ENCODE assay signal across 19 cellular contexts in the genomic region with DNA sequence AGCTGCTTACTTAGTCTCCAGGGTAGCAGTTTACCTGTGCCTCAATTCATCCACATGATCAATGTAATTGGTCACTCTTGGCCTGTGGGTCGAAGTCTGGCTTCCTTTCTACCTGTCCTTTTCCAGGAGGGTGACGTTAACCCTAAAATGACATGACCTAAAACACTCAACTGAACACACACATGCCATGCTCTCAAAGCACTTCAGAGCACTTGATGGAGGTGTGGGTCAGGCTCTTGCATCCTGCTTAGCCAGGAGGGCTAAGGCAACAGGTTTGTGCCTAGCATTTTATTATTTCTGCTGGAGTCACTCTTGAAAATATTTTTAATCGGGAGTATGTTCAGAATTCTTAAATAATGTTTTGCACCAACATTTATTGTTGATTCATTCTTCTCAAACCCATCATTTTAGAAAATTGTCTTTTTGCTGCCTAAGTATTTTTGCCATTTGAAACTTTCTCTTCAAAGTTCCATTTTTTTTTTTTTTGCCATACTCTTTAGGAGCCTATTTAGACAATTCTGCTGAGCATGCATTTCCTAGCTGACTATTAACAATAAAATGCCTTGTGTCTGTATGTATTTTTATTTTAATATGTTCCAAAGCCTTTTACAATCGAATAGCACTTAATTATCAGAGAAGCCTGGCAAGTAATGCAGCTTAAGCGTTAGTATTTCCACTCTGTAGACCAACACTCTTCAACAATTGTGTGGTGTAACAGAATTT. TPM values are rescaled to one million over a fixed set of nuclear protein-coding genes. Genes with fewer than 3 reads are reported as not detected.
DNase-seq lines count a peak whose midpoint lies in the region; ATAC-seq, FAIRE-seq and TF ChIP-seq lines count a peak whose summit lies in the region.
"Had no signal": no experiment of that assay in that cellular context is flagged by ENCODE, and none has a peak within 500 bp of the region (broad histone marks: within the 10 kb centered on the region; RNA-seq: fewer than 3 reads in every experiment).

No MANE protein-coding gene starts in this region.

- H3K4me1 ChIP-seq in upper lobe of right lung: no peaks in the 10 kb centered on the region
- H3K4me1 ChIP-seq: Caco-2, HAP-1 had no signal

- H3K4me1 Mint-ChIP-seq in neural crest cell: peaks cover 5% of the 10 kb centered on the region
- H3K4me1 Mint-ChIP-seq in activated T-helper 17 cell treated with anti-CD3 and anti-CD28 coated beads, Interleukin-2, amount 50 U/mL, for 72 hours: no peaks in the 10 kb centered on the region
- H3K4me1 Mint-ChIP-seq: CD8-positive, alpha-beta memory T cell had no signal

- peak; percentile 88 for FAIRE-seq in bronchial epithelial cell (lab: Jason Lieb, UNC)
- FAIRE-seq: G401.6, GM12891, HTR-8/SVneo had no signal

- H3K27ac Mint-ChIP-seq in neural crest cell (ENCODE audit: unreplicated experiment): peak overlapping the region; percentile 2
- H3K27ac Mint-ChIP-seq in activated T-helper 17 cell treated with anti-CD3 and anti-CD28 coated beads, Interleukin-2, amount 50 U/mL, for 72 hours: no peak overlapping the region
- H3K27ac Mint-ChIP-seq: CD8-positive, alpha-beta memory T cell had no signal

- H3K36me3 Mint-ChIP-seq in neural crest cell (ENCODE audit: low read depth): no peaks in the 10 kb centered on the region
- H3K36me3 Mint-ChIP-seq in activated T-helper 17 cell treated with anti-CD3 and anti-CD28 coated beads, Interleukin-2, amount 50 U/mL, for 72 hours (ENCODE audit: low read depth): no peaks in the 10 kb centered on the region
- H3K36me3 Mint-ChIP-seq: CD8-positive, alpha-beta memory T cell had no signal

- H3K27me3 ChIP-seq in bronchial epithelial cell (ENCODE audit: control insufficient read depth, insufficient read depth, low read length) (no peaks in the 10 kb centered on the region), upper lobe of right lung (no peaks in the 10 kb centered on the region)

- no peak overlapping the region for H3K4me3 Mint-ChIP-seq in neural crest cell
- no peak overlapping the region for H3K4me3 Mint-ChIP-seq in activated T-helper 17 cell treated with anti-CD3 and anti-CD28 coated beads, Interleukin-2, amount 50 U/mL, for 72 hours
- H3K4me3 Mint-ChIP-seq: CD8-positive, alpha-beta memory T cell had no signal

- H3K9me3 ChIP-seq in upper lobe of right lung: no peaks in the 10 kb centered on the region
- H3K9me3 ChIP-seq: Caco-2, HAP-1 had no signal

- no peak overlapping the region for H3K4me3 ChIP-seq in bronchial epithelial cell (ENCODE audit: low read depth, low read length)
- H3K4me3 ChIP-seq in upper lobe of right lung: no peak overlapping the region
- H3K4me3 ChIP-seq: HAP-1 had no signal

- intact Hi-C loops in upper lobe of right lung (cut with DNase I): no loop called here

- no peak for TF ChIP-seq CTCF in bronchial epithelial cell (IDR thresholded peaks at IDR 0.05; ENCODE audit: insufficient read depth, low read length, severe bottlenecking)
- no peak for TF ChIP-seq CTCF in neural crest cell (conservative IDR thresholded peaks at IDR 0.05)
- TF ChIP-seq CTCF in upper lobe of right lung (IDR thresholded peaks at IDR 0.05): no peak

- DNase-seq in DMS53 (lab: John Stamatoyannopoulos, UW) (peak; percentile 37), DMS53 treated with DMSO at 0.1 percent for 48 hours (lab: John Stamatoyannopoulos, UW; ENCODE audit: unreplicated experiment) (no peak), bronchial epithelial cell (ENCODE audit: low read depth) (no peak), neural crest cell (ENCODE audit: low read depth, low spot score) (no peak), upper lobe of right lung (no peak), HPDE6-E6E7 (ENCODE audit: extremely low spot score) (no peak)
- DNase-seq: Caco-2; CD8-positive, alpha-beta memory T cell; DMS79; EL; GOT3 had no signal

- H3K27me3 Mint-ChIP-seq in neural crest cell (ENCODE audit: low read depth): no peaks in the 10 kb centered on the region
- no peaks in the 10 kb centered on the region for H3K27me3 Mint-ChIP-seq in activated T-helper 17 cell treated with anti-CD3 and anti-CD28 coated beads, Interleukin-2, amount 50 U/mL, for 72 hours

- no peaks in the 10 kb centered on the region for H3K36me3 ChIP-seq in bronchial epithelial cell (ENCODE audit: control insufficient read depth, insufficient read depth, low read length)
- no peaks in the 10 kb centered on the region for H3K36me3 ChIP-seq in upper lobe of right lung
- H3K36me3 ChIP-seq: HAP-1 had no signal

- H3K9me3 Mint-ChIP-seq in neural crest cell: peaks cover 3% of the 10 kb centered on the region
- H3K9me3 Mint-ChIP-seq in activated T-helper 17 cell treated with anti-CD3 and anti-CD28 coated beads, Interleukin-2, amount 50 U/mL, for 72 hours: no peaks in the 10 kb centered on the region
- H3K9me3 Mint-ChIP-seq: CD8-positive, alpha-beta memory T cell had no signal

- H3K27ac ChIP-seq in upper lobe of right lung: no peak overlapping the region
- H3K27ac ChIP-seq: 22Rv1 had no signal

- peak; percentile 65 for ATAC-seq in upper lobe of right lung
- no peak for ATAC-seq in HG03135 (IDR thresholded peaks at IDR 0.05; ENCODE audit: unreplicated experiment)
- no peak for ATAC-seq in activated T-helper 17 cell treated with anti-CD3 and anti-CD28 coated beads, Interleukin-2, amount 50 U/mL, for 72 hours (replicated peaks)

RNA-seq across cellular contexts. Expression of a gene that starts 59.1 kb away (rescaled TPM):
- total RNA-seq in bronchial epithelial cell (1.3 and 12.4 TPM in 2 replicates), neural crest cell (10.8 and 13.2 TPM in 2 replicates), upper lobe of right lung (not detected)
- total RNA-seq in activated T-helper 17 cell treated with anti-CD3 and anti-CD28 coated beads, Interleukin-2, amount 50 U/mL, for 72 hours: not detected
- total RNA-seq: A673; CD8-positive, alpha-beta memory T cell had no signal
